ENCODE assay signal across 25 cellular contexts in the genomic region with DNA sequence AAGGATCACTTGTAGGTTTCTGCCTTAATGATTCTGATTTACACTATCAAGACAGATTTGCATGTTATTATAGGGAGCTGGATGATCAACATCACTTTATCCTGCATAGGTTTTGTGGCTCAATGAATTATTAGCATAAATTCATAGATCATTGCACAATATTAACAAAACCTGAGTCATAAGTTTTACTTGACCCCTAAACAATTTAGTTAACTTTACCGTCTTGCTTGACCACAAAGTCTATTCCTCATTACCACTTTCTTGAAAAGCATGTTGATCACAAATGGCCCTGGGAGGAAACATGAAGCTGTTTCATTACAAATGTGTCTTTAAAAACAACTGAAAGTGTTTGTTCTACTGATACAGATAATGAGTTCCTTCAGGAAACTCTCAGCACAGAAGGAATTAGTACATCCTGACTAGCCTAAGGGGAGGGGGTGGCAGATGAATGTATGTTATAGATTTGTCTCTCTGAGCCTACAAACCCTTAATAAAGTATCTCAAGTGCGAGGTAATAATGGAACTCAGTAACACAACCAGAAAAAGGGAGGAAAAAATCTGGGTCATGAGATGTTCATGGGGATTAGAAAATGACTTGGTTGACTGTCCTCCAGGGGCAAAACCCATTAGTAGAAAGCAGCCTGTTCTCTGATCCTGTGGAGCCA.
A peak's percentile ranks its signal among the peaks of the same experiment; 100 is the strongest.
DNase-seq lines count a peak whose midpoint lies in the region; ATAC-seq, FAIRE-seq and TF ChIP-seq lines count a peak whose summit lies in the region.
"Had no signal": no experiment of that assay in that cellular context is flagged by ENCODE, and none has a peak within 500 bp of the region (broad histone marks: within the 10 kb centered on the region; RNA-seq: fewer than 3 reads in every experiment).

No MANE protein-coding gene starts in this region.

- H4K8ac ChIP-seq in IMR-90 (ENCODE audit: low read depth in 2 of 2, low read length in 2 of 2): no peak overlapping the region

- H2BK5ac ChIP-seq in IMR-90 (ENCODE audit: low read depth, low read length, poor library complexity, severe bottlenecking): no peak overlapping the region

- SMC1A ChIA-PET in GM12878 (lab: Charles Lee; ENCODE audit: uncharacterized antibody, unreplicated experiment): interaction anchor here (0.8 to 2.7 kb wide), 3 partner anchors 16 to 155 kb away, joined by 3 to 9 read pairs (median 3); no protein-coding TSS in a partner anchor

- H3K27me3 Mint-ChIP-seq in MCF 10A (ENCODE audit: insufficient read depth, unreplicated experiment): no peaks in the 10 kb centered on the region
- peaks cover 2% of the 10 kb centered on the region for H3K27me3 Mint-ChIP-seq in GM23338 (ENCODE audit: insufficient read depth, low read depth, poor library complexity)

- no peaks in the 10 kb centered on the region for H3K9me1 ChIP-seq in IMR-90 (ENCODE audit: insufficient read depth, low read length)

- peaks cover 8% of the 10 kb centered on the region for H3K4me1 ChIP-seq in mammary epithelial cell (ENCODE audit: insufficient read depth, low read length)
- H3K4me1 ChIP-seq in IMR-90 (ENCODE audit: control insufficient read depth, insufficient read depth, low read length): no peaks in the 10 kb centered on the region
- no peaks in the 10 kb centered on the region for H3K4me1 ChIP-seq in GM12878 (ENCODE audit: control insufficient read depth, insufficient read depth, low read length)
- no peaks in the 10 kb centered on the region for H3K4me1 ChIP-seq in ovary (ENCODE audit: insufficient read depth)
- H3K4me1 ChIP-seq in GM23338 (ENCODE audit: insufficient read depth): no peaks in the 10 kb centered on the region
- H3K4me1 ChIP-seq: HAP-1 had no signal

- no peak overlapping the region for H4K91ac ChIP-seq in IMR-90 (ENCODE audit: insufficient read depth, low read depth, low read length)

- H2BK15ac ChIP-seq in IMR-90 (ENCODE audit: low read depth, low read length): no peak overlapping the region

- 46% methylated on average over 2 of the region's 2 CpGs for WGBS in mammary epithelial cell (ENCODE audit: low coverage, missing lambda C conversion rate)
- WGBS in IMR-90 (ENCODE audit: extremely low coverage in 2 of 2, insufficient read length in 1 of 2), 2 experiments: no CpG with 5 or more reads among the region's 2 CpGs
- 25% methylated on average over 2 of the region's 2 CpGs for WGBS in GM12878 (ENCODE audit: insufficient coverage, insufficient replicate concordance, low lambda C conversion rate, missing lambda C conversion rate)
- 67 to 74% (median 71%) methylated on average over 2 of the region's 2 CpGs for WGBS in ovary, 3 donors

- peak; percentile 3 for DNase-seq in mammary epithelial cell
- DNase-seq in MCF 10A (ENCODE audit: unreplicated experiment): no peak
- DNase-seq in IMR-90: no peak
- DNase-seq in GM12878 (ENCODE audit: low read depth, low spot score): no peak
- DNase-seq in ovary: no peak
- no peak for DNase-seq in GM23338 (ENCODE audit: low spot score)
- DNase-seq in H7: no peak
- DNase-seq in RKO (ENCODE audit: low spot score): no peak
- DNase-seq: 8988T; AML-193; C1 segment of cervical spinal cord; CD8-positive, alpha-beta T cell; EL; GF-D8; NCI-H1092 treated with DMSO at 0.1 percent for 48 hours; NCI-H146; NCI-H2029 treated with DMSO at 0.1 percent for 48 hours; NCI-H226; NCI-H510A treated with DMSO at 0.1 percent for 48 hours; NCI-H774; NK-92 treated with Interleukin-12 subunit alpha and Interleukin-12 subunit beta, amount 100 ng/mL, for 24 hours had no signal

- H4K20me1 ChIP-seq in mammary epithelial cell (ENCODE audit: insufficient read depth, low read length) (no peaks in the 10 kb centered on the region), IMR-90 (ENCODE audit: insufficient read depth, low read length) (no peaks in the 10 kb centered on the region), GM12878 (ENCODE audit: control insufficient read depth, insufficient read depth) (no peaks in the 10 kb centered on the region), GM23338 (replicated peaks; ENCODE audit: insufficient read depth) (no peaks in the 10 kb centered on the region)

- H3K9me2 ChIP-seq in GM23338 (ENCODE audit: insufficient read depth): peaks cover 6% of the 10 kb centered on the region; the same call in 1 of the 2 replicates

- H3K14ac ChIP-seq in IMR-90 (replicated peaks; ENCODE audit: low read depth, low read length): no peak overlapping the region

- H3K79me1 ChIP-seq in IMR-90 (ENCODE audit: low read depth in 1 of 2, low read length in 2 of 2): no peaks in the 10 kb centered on the region

- H3F3A ChIP-seq in GM23338 (replicated peaks; ENCODE audit: low read depth): no peaks in the 10 kb centered on the region

- TF ChIP-seq CTCF in mammary epithelial cell (conservative IDR thresholded peaks at IDR 0.05 in 1 of 2, IDR thresholded peaks at IDR 0.05 in 1 of 2; ENCODE audit: extremely low read depth in 1 of 2, insufficient read depth in 1 of 2, low read depth in 1 of 2, low read length in 2 of 2) (no peak), MCF 10A (IDR thresholded peaks at IDR 0.05; ENCODE audit: unreplicated experiment) (no peak), IMR-90 (conservative IDR thresholded peaks at IDR 0.05; ENCODE audit: low read depth, low read length) (no peak), GM12878 (IDR thresholded peaks at IDR 0.05 in 2 of 3, conservative IDR thresholded peaks at IDR 0.05 in 1 of 3; ENCODE audit: control insufficient read depth in 2 of 3, extremely low read depth in 1 of 3, insufficient read depth in 1 of 3, low read depth in 3 of 3, low read length in 3 of 3) (no peak), ovary (IDR thresholded peaks at IDR 0.05) (no peak), GM23338 (conservative IDR thresholded peaks at IDR 0.05; ENCODE audit: low read depth in 2 of 2) (no peak)

- H3K4me2 ChIP-seq in mammary epithelial cell (ENCODE audit: insufficient read depth, low read depth, low read length) (no peak overlapping the region), IMR-90 (ENCODE audit: low read depth, low read length) (no peak overlapping the region), GM12878 (ENCODE audit: control insufficient read depth, insufficient read depth) (no peak overlapping the region), GM23338 (no peak overlapping the region)

- TF ChIP-seq EP300 in GM12878 (IDR thresholded peaks at IDR 0.05; ENCODE audit: borderline replicate concordance in 1 of 2, control insufficient read depth in 1 of 2, low read depth in 2 of 2, low read length in 2 of 2) (no peak), ovary (IDR thresholded peaks at IDR 0.05) (no peak)

- H3K4me3 Mint-ChIP-seq in MCF 10A (ENCODE audit: unreplicated experiment) (no peak overlapping the region), GM23338 (no peak overlapping the region)
- H3K4me3 Mint-ChIP-seq: CD8-positive, alpha-beta T cell; T-helper 1 cell treated with Interleukin-12 subunit alpha and Interleukin-12 subunit beta and Interleukin-4 antibody, amounts not matched to agents 30 μg/mL and 1 μg/mL, for 36 hours had no signal

- no peak for ATAC-seq in IMR-90 (ENCODE audit: low read depth)
- peak; percentile 48 for ATAC-seq in GM12878
- ATAC-seq in GM23338: no peak
- ATAC-seq: CD8-positive, alpha-beta T cell; K562; Panc1 had no signal

- no peaks in the 10 kb centered on the region for H3K27me3 ChIP-seq in mammary epithelial cell (ENCODE audit: insufficient read depth, low read length)
- no peaks in the 10 kb centered on the region for H3K27me3 ChIP-seq in IMR-90 (ENCODE audit: control insufficient read depth, insufficient read depth, low read length)
- H3K27me3 ChIP-seq in GM12878 (replicated peaks in 1 of 2; ENCODE audit: control insufficient read depth in 2 of 2, insufficient read depth in 2 of 2, low read length in 1 of 2): no peaks in the 10 kb centered on the region; a peak in 1 of 4 replicates
- H3K27me3 ChIP-seq in ovary: no peaks in the 10 kb centered on the region
- no peaks in the 10 kb centered on the region for H3K27me3 ChIP-seq in GM23338 (ENCODE audit: insufficient read depth)
- no peaks in the 10 kb centered on the region for H3K27me3 ChIP-seq in H7 (ENCODE audit: control insufficient read depth, insufficient read depth, low read length)

- no peak overlapping the region for H2AK9ac ChIP-seq in IMR-90 (replicated peaks; ENCODE audit: low read depth, low read length, poor library complexity)

- H2AFZ ChIP-seq in mammary epithelial cell (ENCODE audit: low read depth, low read length) (no peak overlapping the region), IMR-90 (replicated peaks; ENCODE audit: low read length, poor library complexity) (no peak overlapping the region), GM12878 (ENCODE audit: control insufficient read depth, low read depth, low read length) (no peak overlapping the region), GM23338 (no peak overlapping the region)

- FAIRE-seq in GM12878 (lab: Jason Lieb, UNC): no peak
- FAIRE-seq: K562 had no signal

- no peaks in the 10 kb centered on the region for H3K9me3 Mint-ChIP-seq in MCF 10A (ENCODE audit: unreplicated experiment)
- peaks cover 8% of the 10 kb centered on the region; the same call in 1 of the 3 replicates for H3K9me3 Mint-ChIP-seq in GM23338
- H3K9me3 Mint-ChIP-seq: CD8-positive, alpha-beta T cell; T-helper 1 cell treated with Interleukin-12 subunit alpha and Interleukin-12 subunit beta and Interleukin-4 antibody, amounts not matched to agents 30 μg/mL and 1 μg/mL, for 36 hours had no signal

- no TSS peak for BruUV-seq in mammary epithelial cell (replicated peaks; lab: Mats Ljungman, UMichigan)
- no TSS peak for BruUV-seq in MCF 10A (replicated peaks; lab: Mats Ljungman, UMichigan)
- BruUV-seq in IMR-90 (replicated peaks; lab: Mats Ljungman, UMichigan): no TSS peak
- BruUV-seq in GM12878 (replicated peaks; lab: Mats Ljungman, UMichigan): no TSS peak

- CTCF ChIA-PET in mammary epithelial cell (lab: Charles Lee; ENCODE audit: low non-redundant PET) (no interaction called here), MCF 10A (lab: Yijun Ruan, JAX) (interaction anchor here (0.8 kb wide), 1 partner anchor 144 kb away, joined by 3 read pairs; no protein-coding TSS in a partner anchor), IMR-90 (lab: Yijun Ruan, JAX) (no interaction called here), GM12878 (lab: Yijun Ruan, JAX) (interaction anchor here (1.0 to 1.8 kb wide), 4 partner anchors 71 to 144 kb away, joined by 3 to 5 read pairs (median 4); no protein-coding TSS in a partner anchor)

- no peak overlapping the region for H2BK120ac ChIP-seq in IMR-90 (ENCODE audit: low read depth, low read length)

- intact Hi-C loops in mammary epithelial cell (cut with micrococcal nuclease): no loop called here
- intact Hi-C loops in MCF 10A (cut with micrococcal nuclease): no loop called here
- intact Hi-C loops in IMR-90 (cut with micrococcal nuclease): no loop called here
- intact Hi-C loops in GM12878 (cut with micrococcal nuclease; ENCODE audit: unreplicated experiment): no loop called here
- intact Hi-C loops in ovary (cut with DNase I): no loop called here

- H3K18ac ChIP-seq in IMR-90 (ENCODE audit: low read depth, low read length): no peak overlapping the region

- H3K4me1 Mint-ChIP-seq in MCF 10A (ENCODE audit: insufficient read depth, unreplicated experiment) (no peaks in the 10 kb centered on the region), GM23338 (no peaks in the 10 kb centered on the region)

- TF ChIP-seq RAD21 in IMR-90 (IDR thresholded peaks at IDR 0.05; ENCODE audit: low read length): no peak
- TF ChIP-seq RAD21 in GM12878 (IDR thresholded peaks at IDR 0.05; ENCODE audit: insufficient read depth, low read depth, low read length): no peak

- H3K4ac ChIP-seq in IMR-90 (ENCODE audit: low read depth, low read length): no peak overlapping the region

- no peak overlapping the region for H3K23ac ChIP-seq in IMR-90 (ENCODE audit: low read depth, low read length)

- no peak overlapping the region for H2AK5ac ChIP-seq in IMR-90 (ENCODE audit: low read depth, low read length)

- no peak overlapping the region for H3K56ac ChIP-seq in IMR-90 (ENCODE audit: extremely low read depth, insufficient read depth, low read length)

- H3K4me3 ChIP-seq in mammary epithelial cell (replicated peaks in 1 of 3; ENCODE audit: insufficient read depth in 1 of 3, low read depth in 2 of 3, low read length in 3 of 3): no peak overlapping the region
- no peak overlapping the region for H3K4me3 ChIP-seq in IMR-90 (ENCODE audit: insufficient read depth, low read depth, low read length)
- no peak overlapping the region for H3K4me3 ChIP-seq in GM12878
- no peak overlapping the region for H3K4me3 ChIP-seq in ovary
- H3K4me3 ChIP-seq in GM23338: no peak overlapping the region
- no peak overlapping the region for H3K4me3 ChIP-seq in H7 (ENCODE audit: insufficient read depth, low read depth, low read length)
- H3K4me3 ChIP-seq: HAP-1, K562 had no signal

- H3K79me2 ChIP-seq in mammary epithelial cell (ENCODE audit: insufficient read depth, low read length) (no peaks in the 10 kb centered on the region), GM12878 (ENCODE audit: control insufficient read depth, insufficient read depth, low read length) (no peaks in the 10 kb centered on the region), GM23338 (replicated peaks; ENCODE audit: insufficient read depth) (no peaks in the 10 kb centered on the region)

- H4K5ac ChIP-seq in IMR-90 (ENCODE audit: low read depth, low read length): no peak overlapping the region

- H3K27ac ChIP-seq in mammary epithelial cell (ENCODE audit: insufficient read depth, low read depth, low read length) (no peak overlapping the region), IMR-90 (ENCODE audit: insufficient read depth, low read length) (no peak overlapping the region), GM12878 (ENCODE audit: control insufficient read depth, insufficient read depth) (no peak overlapping the region), ovary (no peak overlapping the region), GM23338 (ENCODE audit: low read depth) (no peak overlapping the region)

- dilution Hi-C loops in mammary epithelial cell (cut with HindIII; ENCODE audit: low sequenced_read_pairs) (no loop called here), IMR-90 (cut with HindIII; ENCODE audit: low sequenced_read_pairs, unreplicated experiment) (no loop called here)

- no peaks in the 10 kb centered on the region for H3K9me3 ChIP-seq in mammary epithelial cell (replicated peaks; ENCODE audit: insufficient read depth, low read length)
- H3K9me3 ChIP-seq in IMR-90 (ENCODE audit: control insufficient read depth, insufficient read depth, low read length): no peaks in the 10 kb centered on the region; the same call in 1 of the 2 replicates
- H3K9me3 ChIP-seq in GM12878 (replicated peaks; ENCODE audit: control insufficient read depth, insufficient read depth, low read length): no peaks in the 10 kb centered on the region
- no peaks in the 10 kb centered on the region for H3K9me3 ChIP-seq in ovary
- H3K9me3 ChIP-seq: HAP-1 had no signal

- in situ Hi-C loops in mammary epithelial cell (cut with MboI; ENCODE audit: low sequenced_read_pairs in 2 of 2) (no loop called here), IMR-90 (cut with MboI; ENCODE audit: low sequenced_read_pairs) (no loop called here), GM12878 (cut with MboI) (no loop called here)

- no peak overlapping the region for H2BK20ac ChIP-seq in IMR-90 (ENCODE audit: low read depth, low read length)

- POLR2A ChIA-PET in MCF 10A (lab: Yijun Ruan, JAX): no interaction called here
- POLR2A ChIA-PET in IMR-90 (lab: Charles Lee; ENCODE audit: unreplicated experiment): no interaction called here
- POLR2A ChIA-PET in GM12878 (lab: Charles Lee): no interaction called here

- H3K36me3 ChIP-seq in mammary epithelial cell (ENCODE audit: insufficient read depth, low read length) (no peaks in the 10 kb centered on the region), IMR-90 (ENCODE audit: control insufficient read depth, insufficient read depth, low read length) (no peaks in the 10 kb centered on the region), GM12878 (ENCODE audit: control insufficient read depth in 2 of 2, insufficient read depth in 2 of 2, low read length in 1 of 2) (no peaks in the 10 kb centered on the region), ovary (no peaks in the 10 kb centered on the region), GM23338 (ENCODE audit: insufficient read depth) (no peaks in the 10 kb centered on the region), H7 (replicated peaks; ENCODE audit: control insufficient read depth, insufficient read depth, low read length) (no peaks in the 10 kb centered on the region)
- H3K36me3 ChIP-seq: HAP-1 had no signal

- RAD21 ChIA-PET in GM12878 (lab: Charles Lee; ENCODE audit: unreplicated experiment): interaction anchor here (0.9 to 1.3 kb wide), 4 partner anchors 15 to 29 kb away, joined by 3 read pairs; no protein-coding TSS in a partner anchor

- H3K27ac Mint-ChIP-seq in MCF 10A (ENCODE audit: low read depth, unreplicated experiment): no peak overlapping the region
- H3K27ac Mint-ChIP-seq in GM23338: no peak overlapping the region
- H3K27ac Mint-ChIP-seq: CD8-positive, alpha-beta T cell; T-helper 1 cell treated with Interleukin-12 subunit alpha and Interleukin-12 subunit beta and Interleukin-4 antibody, amounts not matched to agents 30 μg/mL and 1 μg/mL, for 36 hours had no signal

- H3K9ac ChIP-seq in mammary epithelial cell (ENCODE audit: insufficient read depth, low read length): no peak overlapping the region
- no peak overlapping the region for H3K9ac ChIP-seq in IMR-90 (ENCODE audit: low read depth, low read length)
- H3K9ac ChIP-seq in GM12878 (ENCODE audit: control insufficient read depth, insufficient read depth, low read length): no peak overlapping the region

- TF ChIP-seq POLR2A in IMR-90 (IDR thresholded peaks at IDR 0.05; ENCODE audit: low read depth, low read length): no peak
- no peak for TF ChIP-seq POLR2A in GM12878 (IDR thresholded peaks at IDR 0.05; ENCODE audit: low read depth, low read length)
- no peak for TF ChIP-seq POLR2A in ovary (IDR thresholded peaks at IDR 0.05)

- no peaks in the 10 kb centered on the region for H3K36me3 Mint-ChIP-seq in MCF 10A (ENCODE audit: insufficient read depth, unreplicated experiment)
- H3K36me3 Mint-ChIP-seq in GM23338 (ENCODE audit: low read depth): no peaks in the 10 kb centered on the region; the same call in 2 of the 3 replicates
- H3K36me3 Mint-ChIP-seq: CD8-positive, alpha-beta T cell had no signal

Comparison
In these comparisons a context has a peak if more than half of its experiments do, and no peak if none do; other contexts are left out.
1. CTCF ChIA-PET loops: an anchor here in MCF 10A (0.8 kb wide) and GM12878 (1.0 to 1.8 kb wide); none called in mammary epithelial cell and IMR-90.